ENCODE assay signal across 1 cellular context in the genomic region with DNA sequence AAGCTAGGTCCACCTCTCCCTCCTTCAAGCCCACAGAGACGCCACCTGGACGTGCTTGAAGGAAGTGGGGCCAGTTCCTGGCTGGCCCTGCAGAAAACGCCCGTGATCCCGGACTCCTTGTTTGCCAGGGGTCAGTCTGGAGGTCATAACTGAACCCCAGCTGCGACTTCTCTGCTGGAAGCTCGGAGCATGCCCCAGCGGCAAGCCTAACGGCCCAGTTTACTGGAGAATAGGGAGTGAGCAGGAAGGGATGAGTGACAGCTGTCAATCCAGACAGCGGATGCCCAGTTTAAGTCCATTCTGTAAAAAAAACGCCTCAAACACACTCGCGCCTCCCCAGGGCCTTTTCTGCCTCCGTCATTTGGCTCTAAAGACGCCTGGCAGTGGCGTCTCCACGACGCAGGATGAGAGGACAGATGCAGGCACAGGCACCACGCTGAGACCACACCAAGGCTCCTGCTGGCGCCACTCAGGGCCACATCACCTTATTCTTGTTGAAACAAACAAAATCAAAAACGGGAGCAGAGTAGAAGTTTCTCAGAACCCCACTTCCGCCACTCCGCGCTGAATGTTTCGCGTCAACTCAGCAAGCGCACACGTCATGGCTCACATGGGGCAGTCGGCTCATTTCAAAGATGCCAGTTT.
TF ChIP-seq lines count a peak whose summit lies in the region.

No MANE protein-coding gene starts in this region.

TF ChIP-seq in HepG2, 621 proteins besides CTCF, POLR2A, EP300 and RAD21:
- TF ChIP-seq ZNF782 (CRISPR knock-in tag; IDR thresholded peaks at IDR 0.05; ENCODE audit: borderline replicate concordance) (no peak), ZNF672 (CRISPR knock-in tag; IDR thresholded peaks at IDR 0.05) (no peak), EEA1 (CRISPR knock-in tag; IDR thresholded peaks at IDR 0.05; ENCODE audit: borderline replicate concordance) (no peak), RFXANK (CRISPR knock-in tag; IDR thresholded peaks at IDR 0.05) (no peak), TEAD2 (CRISPR knock-in tag; IDR thresholded peaks at IDR 0.05) (no peak), GATA4 (IDR thresholded peaks at IDR 0.05; ENCODE audit: borderline replicate concordance, low read depth) (no peak), MEIS1 (CRISPR knock-in tag; IDR thresholded peaks at IDR 0.05; ENCODE audit: borderline replicate concordance) (no peak), ZNF644 (CRISPR knock-in tag; IDR thresholded peaks at IDR 0.05; ENCODE audit: low read depth) (no peak), LCORL (IDR thresholded peaks at IDR 0.05) (no peak), LCORL (CRISPR knock-in tag; IDR thresholded peaks at IDR 0.05) (no peak)
- TF ChIP-seq, protein P1, sequence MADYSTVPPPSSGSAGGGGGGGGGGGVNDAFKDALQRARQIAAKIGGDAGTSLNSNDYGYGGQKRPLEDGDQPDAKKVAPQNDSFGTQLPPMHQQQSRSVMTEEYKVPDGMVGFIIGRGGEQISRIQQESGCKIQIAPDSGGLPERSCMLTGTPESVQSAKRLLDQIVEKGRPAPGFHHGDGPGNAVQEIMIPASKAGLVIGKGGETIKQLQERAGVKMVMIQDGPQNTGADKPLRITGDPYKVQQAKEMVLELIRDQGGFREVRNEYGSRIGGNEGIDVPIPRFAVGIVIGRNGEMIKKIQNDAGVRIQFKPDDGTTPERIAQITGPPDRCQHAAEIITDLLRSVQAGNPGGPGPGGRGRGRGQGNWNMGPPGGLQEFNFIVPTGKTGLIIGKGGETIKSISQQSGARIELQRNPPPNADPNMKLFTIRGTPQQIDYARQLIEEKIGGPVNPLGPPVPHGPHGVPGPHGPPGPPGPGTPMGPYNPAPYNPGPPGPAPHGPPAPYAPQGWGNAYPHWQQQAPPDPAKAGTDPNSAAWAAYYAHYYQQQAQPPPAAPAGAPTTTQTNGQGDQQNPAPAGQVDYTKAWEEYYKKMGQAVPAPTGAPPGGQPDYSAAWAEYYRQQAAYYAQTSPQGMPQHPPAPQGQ (CRISPR knock-in tag; IDR thresholded peaks at IDR 0.05; ENCODE audit: borderline replicate concordance): no peak
